In genomic region chr17:82751171-82751570, GRCh38 we compare ENCODE assay signal across 8 cellular contexts.
DNase-seq lines count a peak whose midpoint lies in the region; ATAC-seq and TF ChIP-seq lines count a peak whose summit lies in the region.

No MANE protein-coding gene starts in this region.

- peaks cover 43% of the 10 kb centered on the region for H3K79me2 ChIP-seq in DOHH2 (ENCODE audit: control insufficient read depth, low read length)

- in situ Hi-C loops in brain microvascular endothelial cell (cut with HindIII; ENCODE audit: low pct_ligation_motif_present, low sequenced_read_pairs) (no loop called here), ACHN (cut with HindIII; ENCODE audit: low pct_ligation_motif_present, low pct_unique_long_range_greater_than_20kb, low sequenced_read_pairs) (no loop called here)

- no peaks in the 10 kb centered on the region for H3K9me3 ChIP-seq in DOHH2 (ENCODE audit: control insufficient read depth, insufficient read depth, low read length)

- H3K9me3 Mint-ChIP-seq in nephron: peaks cover 15% of the 10 kb centered on the region

- peak overlapping the region; percentile 52; the same call in 1 of the 2 replicates for H3K4me2 ChIP-seq in DOHH2 (ENCODE audit: low read length)

- no peaks in the 10 kb centered on the region for H4K20me1 ChIP-seq in DOHH2 (ENCODE audit: control insufficient read depth, insufficient read depth, low read depth, low read length)

- H3K27me3 ChIP-seq in DOHH2 (ENCODE audit: control insufficient read depth, low read length) (no peaks in the 10 kb centered on the region), brain microvascular endothelial cell (replicated peaks) (no peaks in the 10 kb centered on the region)

- no peaks in the 10 kb centered on the region for H3K9me2 ChIP-seq in DOHH2 (replicated peaks; ENCODE audit: control insufficient read depth, low read length)

- peaks cover 20% of the 10 kb centered on the region for H3K4me1 ChIP-seq in DOHH2 (ENCODE audit: control insufficient read depth, low read length)

- H3F3A ChIP-seq in DOHH2 (ENCODE audit: control insufficient read depth, insufficient read depth): no peaks in the 10 kb centered on the region

- ATAC-seq in HG02798 (IDR thresholded peaks at IDR 0.05; ENCODE audit: poor library complexity, unreplicated experiment): peak; percentile 47
- ATAC-seq in GM21367 (IDR thresholded peaks at IDR 0.05; ENCODE audit: unreplicated experiment): no peak

- H3K4me1 Mint-ChIP-seq in nephron: peaks cover 28% of the 10 kb centered on the region

- peaks cover 23% of the 10 kb centered on the region for H3K36me3 Mint-ChIP-seq in nephron (ENCODE audit: low read depth)

- no peak overlapping the region for H3K27ac ChIP-seq in DOHH2 (ENCODE audit: low read depth, low read length)
- no peak overlapping the region for H3K27ac ChIP-seq in brain microvascular endothelial cell

- H3K4me3 Mint-ChIP-seq in nephron: peak overlapping the region in 2 of 3 experiments; percentile 62 to 63

- H3K4me3 ChIP-seq in DOHH2 (ENCODE audit: low read length) (peak overlapping the region; percentile 58), brain microvascular endothelial cell (ENCODE audit: low read depth, low read length) (peak overlapping the region; percentile 54)

- TF ChIP-seq CTCF in DOHH2 (IDR thresholded peaks at IDR 0.05; ENCODE audit: low read depth, low read length, poor library complexity, severe bottlenecking) (no peak), brain microvascular endothelial cell (IDR thresholded peaks at IDR 0.05; ENCODE audit: low read depth, low read length, missing control alignments) (no peak), nephron (IDR thresholded peaks at IDR 0.05; ENCODE audit: unreplicated experiment in 3 of 3) (no peak)

- H3K27me3 Mint-ChIP-seq in nephron (ENCODE audit: low read depth): peaks cover 6% of the 10 kb centered on the region

- DNase-seq in brain microvascular endothelial cell: no peak
- DNase-seq in GF-D8 (lab: John Stamatoyannopoulos, UW): no peak
- no peak for DNase-seq in AML-193 (lab: John Stamatoyannopoulos, UW)
- no peak for DNase-seq in ACHN

- H3K36me3 ChIP-seq in DOHH2 (ENCODE audit: control insufficient read depth, low read length) (peaks cover 10% of the 10 kb centered on the region), brain microvascular endothelial cell (replicated peaks) (no peaks in the 10 kb centered on the region)

- no peak overlapping the region for H3K27ac Mint-ChIP-seq in nephron
